Comparison of ENCODE assay signal across 8 cellular contexts in genomic region chr15:90352109-90352893, GRCh38. TPM values are rescaled to one million over a fixed set of nuclear protein-coding genes. Genes with fewer than 3 reads are reported as not detected.
DNase-seq lines count a peak whose midpoint lies in the region; ATAC-seq, FAIRE-seq and TF ChIP-seq lines count a peak whose summit lies in the region.

Gene ZNF774 (plus strand): TSS chr15:90352284. CDS start chr15:90354661, 2,377 bp downstream.

- no peak for TF ChIP-seq CTCF in AG09309 (IDR thresholded peaks at IDR 0.05; ENCODE audit: control insufficient read depth, insufficient read depth, low read depth, low read length, missing control alignments)
- TF ChIP-seq CTCF in keratinocyte (optimal IDR thresholded peaks at IDR 0.05 in 1 of 3, IDR thresholded peaks at IDR 0.05 in 1 of 3, conservative IDR thresholded peaks at IDR 0.05 in 1 of 3; ENCODE audit: extremely low read depth in 1 of 3, insufficient read depth in 2 of 3, low read length in 3 of 3) = no peak

- dilution Hi-C loops in keratinocyte (cut with MboI; ENCODE audit: extremely low pct_ligation_motif_present, low sequenced_read_pairs) = no loop called here

- peaks cover 27% of the 10 kb centered on the region for H3K4me1 ChIP-seq in keratinocyte (ENCODE audit: control insufficient read depth, extremely low read depth, insufficient read depth, low read length)

- H4K20me1 ChIP-seq in keratinocyte (ENCODE audit: control insufficient read depth, extremely low read depth, insufficient read depth, low read length) = no peaks in the 10 kb centered on the region

- H2AFZ ChIP-seq in keratinocyte (ENCODE audit: control insufficient read depth, low read length) = peak within 1 kb of the TSS; percentile 95

- no peaks in the 10 kb centered on the region for H3K9me3 ChIP-seq in keratinocyte (ENCODE audit: control insufficient read depth, low read depth, low read length)

- peak within 1 kb of the TSS; percentile 69 for H3K4me3 ChIP-seq in AG09309 (ENCODE audit: control insufficient read depth, low read depth, low read length)
- H3K4me3 ChIP-seq in keratinocyte (ENCODE audit: control insufficient read depth in 2 of 3, extremely low read depth in 1 of 3, insufficient read depth in 2 of 3, low read depth in 1 of 3, low read length in 3 of 3) = peak within 1 kb of the TSS; percentile 66 to 86 (median 76)

- no peaks in the 10 kb centered on the region for H3K27me3 ChIP-seq in keratinocyte (ENCODE audit: control insufficient read depth, extremely low read depth, insufficient read depth, low read length)

- peak within 1 kb of the TSS; percentile 89 for H3K9ac ChIP-seq in keratinocyte (ENCODE audit: control insufficient read depth, extremely low read depth, insufficient read depth, low read length)

- ATAC-seq in GM19025 (IDR thresholded peaks at IDR 0.05; ENCODE audit: low read depth, unreplicated experiment) (peak; percentile 99), HG03280 (IDR thresholded peaks at IDR 0.05; ENCODE audit: unreplicated experiment) (peak; percentile 99)

- DNase-seq in AG09309 (ENCODE audit: low read depth) = peak; percentile 83
- DNase-seq in NCI-H345 (lab: John Stamatoyannopoulos, UW) = peak; percentile 96
- peak; percentile 59 to 76 (median 68) for DNase-seq in activated CD4-positive, CD25-positive, alpha-beta regulatory T cell (lab: John Stamatoyannopoulos, UW)
- DNase-seq in cerebellar cortex (ENCODE audit: low spot score) = peak; percentile 99
- DNase-seq in keratinocyte (ENCODE audit: low read depth, low spot score) = peak; percentile 85
- peak; percentile 72 to 77 for DNase-seq in stimulated activated CD4-positive, alpha-beta T cell treated with anti-CD3 and anti-CD28 coated beads, Interleukin-15, amount 100 ng/mL, for 1 hour (ENCODE audit: low read depth in 1 of 2, low spot score in 1 of 2)

- peak within 1 kb of the TSS; percentile 93 for H3K27ac ChIP-seq in keratinocyte (ENCODE audit: control insufficient read depth, insufficient read depth, low read length)

- no peaks in the 10 kb centered on the region for H3K9me1 ChIP-seq in keratinocyte (ENCODE audit: control insufficient read depth, extremely low read depth, insufficient read depth, low read length)

- no peaks in the 10 kb centered on the region for H3K79me2 ChIP-seq in keratinocyte (ENCODE audit: control insufficient read depth, insufficient read depth, low read length)

- H3K36me3 ChIP-seq in keratinocyte (ENCODE audit: control insufficient read depth in 2 of 2, extremely low read depth in 1 of 2, insufficient read depth in 2 of 2, low read length in 2 of 2) = no peaks in the 10 kb centered on the region

- H3K4me2 ChIP-seq in keratinocyte (ENCODE audit: control insufficient read depth, extremely low read depth, insufficient read depth, low read depth, low read length) = peak within 1 kb of the TSS; percentile 97

- FAIRE-seq in keratinocyte (lab: Jason Lieb, UNC) = peak; percentile 81

RNA-seq across cellular contexts. Expression of gene ZNF774, which starts in this region (rescaled TPM):
- 2.0 to 2.3 TPM (median 2.2 TPM) in 3 replicates for polyA plus RNA-seq in keratinocyte
- 1.1 TPM for polyA plus RNA-seq in keratinocyte (2011; ENCODE audit: low read depth)
- polyA plus RNA-seq in keratinocyte (2011; cell fraction: cytosol; rRNA removed) = 1.1 and 1.5 TPM in 2 replicates
- 2.6 and 2.8 TPM in 2 replicates for polyA plus RNA-seq in keratinocyte (2011; cell fraction: nucleus; rRNA removed)
- 0.78 and 1.5 TPM in 2 replicates for polyA plus RNA-seq in keratinocyte (2012; ENCODE audit: low replicate concordance)
- polyA minus RNA-seq in keratinocyte = 0.72 to 1.8 TPM (median 1.4 TPM) in 3 replicates
- 0.38 TPM for polyA minus RNA-seq in keratinocyte (2011; cell fraction: cytosol; rRNA and poly(A)+ RNA removed)
- polyA minus RNA-seq in keratinocyte (2011; cell fraction: nucleus; rRNA and poly(A)+ RNA removed) = 0.74 and 2.2 TPM in 2 replicates

Comparison
In these comparisons a context has a peak if more than half of its experiments do, and no peak if none do; other contexts are left out.
1. Peak in every context shown above with its lines: DNase-seq, ATAC-seq, H3K4me3 ChIP-seq and H3K27ac ChIP-seq.